Comparison of ENCODE assay signal across 1 cellular context in the genomic region with DNA sequence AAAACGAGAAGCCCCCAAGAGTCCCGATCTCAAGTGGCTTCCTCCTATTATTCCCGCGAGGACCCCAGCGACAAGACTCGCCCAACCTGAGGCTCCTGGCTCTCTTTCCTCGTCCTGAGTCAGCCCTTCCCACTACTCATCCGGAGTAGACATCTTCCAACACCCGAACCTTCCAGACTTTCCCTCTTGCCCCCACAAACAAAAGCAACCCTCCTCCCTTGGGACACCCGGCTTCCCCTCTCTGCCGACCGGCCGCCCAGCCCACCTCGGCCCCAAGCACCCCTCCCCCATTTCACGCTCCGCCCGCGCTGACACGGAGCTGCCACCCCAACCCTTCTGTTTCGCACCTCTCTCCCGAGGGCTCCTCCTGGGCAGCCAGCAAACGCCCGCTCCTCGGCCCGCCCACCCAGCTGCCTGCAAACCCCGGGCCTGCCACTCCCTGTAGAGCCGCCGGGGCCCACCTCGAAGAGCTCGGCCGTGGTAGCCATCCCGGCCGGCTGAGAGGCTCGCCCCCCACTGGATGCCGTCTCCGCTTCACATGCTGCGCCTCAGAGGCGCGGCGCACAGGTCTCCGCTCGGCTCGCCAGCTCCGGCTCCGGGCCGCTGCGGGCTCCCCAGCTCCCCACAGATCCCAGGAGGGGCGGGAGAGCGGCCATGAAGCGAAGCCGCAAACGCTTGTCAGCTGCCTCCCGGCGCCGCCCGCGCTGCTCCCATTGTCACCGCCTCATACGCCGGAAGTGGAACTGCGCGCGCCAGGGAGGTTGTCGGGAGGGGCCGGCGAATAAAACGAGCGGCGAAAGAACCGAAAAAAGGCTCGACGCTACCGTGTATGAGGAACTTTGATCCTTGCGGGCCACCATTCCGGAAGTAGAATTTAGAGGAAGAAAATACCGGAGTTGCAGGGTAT.
A peak's percentile ranks its signal among the peaks of the same experiment; 100 is the strongest.
TF ChIP-seq lines count a peak whose summit lies in the region.

A gene with protein sequence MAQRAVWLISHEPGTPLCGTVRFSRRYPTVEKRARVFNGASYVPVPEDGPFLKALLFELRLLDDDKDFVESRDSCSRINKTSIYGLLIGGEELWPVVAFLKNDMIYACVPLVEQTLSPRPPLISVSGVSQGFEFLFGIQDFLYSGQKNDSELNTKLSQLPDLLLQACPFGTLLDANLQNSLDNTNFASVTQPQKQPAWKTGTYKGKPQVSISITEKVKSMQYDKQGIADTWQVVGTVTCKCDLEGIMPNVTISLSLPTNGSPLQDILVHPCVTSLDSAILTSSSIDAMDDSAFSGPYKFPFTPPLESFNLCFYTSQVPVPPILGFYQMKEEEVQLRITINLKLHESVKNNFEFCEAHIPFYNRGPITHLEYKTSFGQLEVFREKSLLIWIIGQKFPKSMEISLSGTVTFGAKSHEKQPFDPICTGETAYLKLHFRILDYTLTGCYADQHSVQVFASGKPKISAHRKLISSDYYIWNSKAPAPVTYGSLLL (plus strand): TSS at position 811 of the 907 bp plus-strand sequence. CDS start 344 bp downstream, outside the sequence.
A gene with protein sequence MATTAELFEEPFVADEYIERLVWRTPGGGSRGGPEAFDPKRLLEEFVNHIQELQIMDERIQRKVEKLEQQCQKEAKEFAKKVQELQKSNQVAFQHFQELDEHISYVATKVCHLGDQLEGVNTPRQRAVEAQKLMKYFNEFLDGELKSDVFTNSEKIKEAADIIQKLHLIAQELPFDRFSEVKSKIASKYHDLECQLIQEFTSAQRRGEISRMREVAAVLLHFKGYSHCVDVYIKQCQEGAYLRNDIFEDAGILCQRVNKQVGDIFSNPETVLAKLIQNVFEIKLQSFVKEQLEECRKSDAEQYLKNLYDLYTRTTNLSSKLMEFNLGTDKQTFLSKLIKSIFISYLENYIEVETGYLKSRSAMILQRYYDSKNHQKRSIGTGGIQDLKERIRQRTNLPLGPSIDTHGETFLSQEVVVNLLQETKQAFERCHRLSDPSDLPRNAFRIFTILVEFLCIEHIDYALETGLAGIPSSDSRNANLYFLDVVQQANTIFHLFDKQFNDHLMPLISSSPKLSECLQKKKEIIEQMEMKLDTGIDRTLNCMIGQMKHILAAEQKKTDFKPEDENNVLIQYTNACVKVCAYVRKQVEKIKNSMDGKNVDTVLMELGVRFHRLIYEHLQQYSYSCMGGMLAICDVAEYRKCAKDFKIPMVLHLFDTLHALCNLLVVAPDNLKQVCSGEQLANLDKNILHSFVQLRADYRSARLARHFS (minus strand): TSS at position 745 of the 907 bp plus-strand sequence. CDS start 257 bp downstream, at position 488.

TF ChIP-seq in HepG2, 621 proteins besides CTCF, POLR2A, EP300 and RAD21 (continued from another document and continues in another):
- TF ChIP-seq, protein P1, sequence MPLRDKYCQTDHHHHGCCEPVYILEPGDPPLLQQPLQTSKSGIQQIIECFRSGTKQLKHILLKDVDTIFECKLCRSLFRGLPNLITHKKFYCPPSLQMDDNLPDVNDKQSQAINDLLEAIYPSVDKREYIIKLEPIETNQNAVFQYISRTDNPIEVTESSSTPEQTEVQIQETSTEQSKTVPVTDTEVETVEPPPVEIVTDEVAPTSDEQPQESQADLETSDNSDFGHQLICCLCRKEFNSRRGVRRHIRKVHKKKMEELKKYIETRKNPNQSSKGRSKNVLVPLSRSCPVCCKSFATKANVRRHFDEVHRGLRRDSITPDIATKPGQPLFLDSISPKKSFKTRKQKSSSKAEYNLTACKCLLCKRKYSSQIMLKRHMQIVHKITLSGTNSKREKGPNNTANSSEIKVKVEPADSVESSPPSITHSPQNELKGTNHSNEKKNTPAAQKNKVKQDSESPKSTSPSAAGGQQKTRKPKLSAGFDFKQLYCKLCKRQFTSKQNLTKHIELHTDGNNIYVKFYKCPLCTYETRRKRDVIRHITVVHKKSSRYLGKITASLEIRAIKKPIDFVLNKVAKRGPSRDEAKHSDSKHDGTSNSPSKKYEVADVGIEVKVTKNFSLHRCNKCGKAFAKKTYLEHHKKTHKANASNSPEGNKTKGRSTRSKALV (CRISPR knock-in tag; IDR thresholded peaks at IDR 0.05) = no peak; the same call in 1 of the 2 replicates
- no peak for TF ChIP-seq SRSF1 (optimal IDR thresholded peaks at IDR 0.05; ENCODE audit: low read depth, low read length)
- peak; percentile 25 for TF ChIP-seq ZEB1 (IDR thresholded peaks at IDR 0.05; ENCODE audit: insufficient replicate concordance, low read depth)
- TF ChIP-seq, protein P2, sequence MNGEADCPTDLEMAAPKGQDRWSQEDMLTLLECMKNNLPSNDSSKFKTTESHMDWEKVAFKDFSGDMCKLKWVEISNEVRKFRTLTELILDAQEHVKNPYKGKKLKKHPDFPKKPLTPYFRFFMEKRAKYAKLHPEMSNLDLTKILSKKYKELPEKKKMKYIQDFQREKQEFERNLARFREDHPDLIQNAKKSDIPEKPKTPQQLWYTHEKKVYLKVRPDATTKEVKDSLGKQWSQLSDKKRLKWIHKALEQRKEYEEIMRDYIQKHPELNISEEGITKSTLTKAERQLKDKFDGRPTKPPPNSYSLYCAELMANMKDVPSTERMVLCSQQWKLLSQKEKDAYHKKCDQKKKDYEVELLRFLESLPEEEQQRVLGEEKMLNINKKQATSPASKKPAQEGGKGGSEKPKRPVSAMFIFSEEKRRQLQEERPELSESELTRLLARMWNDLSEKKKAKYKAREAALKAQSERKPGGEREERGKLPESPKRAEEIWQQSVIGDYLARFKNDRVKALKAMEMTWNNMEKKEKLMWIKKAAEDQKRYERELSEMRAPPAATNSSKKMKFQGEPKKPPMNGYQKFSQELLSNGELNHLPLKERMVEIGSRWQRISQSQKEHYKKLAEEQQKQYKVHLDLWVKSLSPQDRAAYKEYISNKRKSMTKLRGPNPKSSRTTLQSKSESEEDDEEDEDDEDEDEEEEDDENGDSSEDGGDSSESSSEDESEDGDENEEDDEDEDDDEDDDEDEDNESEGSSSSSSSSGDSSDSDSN (CRISPR knock-in tag; IDR thresholded peaks at IDR 0.05) = peak; percentile 96
- TF ChIP-seq IKZF1 (IDR thresholded peaks at IDR 0.05) = no peak
- TF ChIP-seq, protein P3, sequence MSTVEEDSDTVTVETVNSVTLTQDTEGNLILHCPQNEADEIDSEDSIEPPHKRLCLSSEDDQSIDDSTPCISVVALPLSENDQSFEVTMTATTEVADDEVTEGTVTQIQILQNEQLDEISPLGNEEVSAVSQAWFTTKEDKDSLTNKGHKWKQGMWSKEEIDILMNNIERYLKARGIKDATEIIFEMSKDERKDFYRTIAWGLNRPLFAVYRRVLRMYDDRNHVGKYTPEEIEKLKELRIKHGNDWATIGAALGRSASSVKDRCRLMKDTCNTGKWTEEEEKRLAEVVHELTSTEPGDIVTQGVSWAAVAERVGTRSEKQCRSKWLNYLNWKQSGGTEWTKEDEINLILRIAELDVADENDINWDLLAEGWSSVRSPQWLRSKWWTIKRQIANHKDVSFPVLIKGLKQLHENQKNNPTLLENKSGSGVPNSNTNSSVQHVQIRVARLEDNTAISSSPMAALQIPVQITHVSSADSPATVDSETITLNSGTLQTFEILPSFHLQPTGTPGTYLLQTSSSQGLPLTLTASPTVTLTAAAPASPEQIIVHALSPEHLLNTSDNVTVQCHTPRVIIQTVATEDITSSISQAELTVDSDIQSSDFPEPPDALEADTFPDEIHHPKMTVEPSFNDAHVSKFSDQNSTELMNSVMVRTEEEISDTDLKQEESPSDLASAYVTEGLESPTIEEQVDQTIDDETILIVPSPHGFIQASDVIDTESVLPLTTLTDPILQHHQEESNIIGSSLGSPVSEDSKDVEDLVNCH (CRISPR knock-in tag; IDR thresholded peaks at IDR 0.05) = no peak
- no peak for TF ChIP-seq PCBP2 (optimal IDR thresholded peaks at IDR 0.05; ENCODE audit: low read depth, low read length, poor library complexity, severe bottlenecking)
- TF ChIP-seq SRY (CRISPR knock-in tag; IDR thresholded peaks at IDR 0.05) = no peak
- TF ChIP-seq, protein P4, sequence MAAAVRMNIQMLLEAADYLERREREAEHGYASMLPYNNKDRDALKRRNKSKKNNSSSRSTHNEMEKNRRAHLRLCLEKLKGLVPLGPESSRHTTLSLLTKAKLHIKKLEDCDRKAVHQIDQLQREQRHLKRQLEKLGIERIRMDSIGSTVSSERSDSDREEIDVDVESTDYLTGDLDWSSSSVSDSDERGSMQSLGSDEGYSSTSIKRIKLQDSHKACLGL (CRISPR knock-in tag; IDR thresholded peaks at IDR 0.05) = peak; percentile 93; the same call in 1 of the 2 replicates
- no peak for TF ChIP-seq SMAD1 (CRISPR knock-in tag; IDR thresholded peaks at IDR 0.05; ENCODE audit: borderline replicate concordance, low read depth)
- peak; percentile 83 for TF ChIP-seq ZNF143 (CRISPR knock-in tag; IDR thresholded peaks at IDR 0.05)
- TF ChIP-seq, protein P5, sequence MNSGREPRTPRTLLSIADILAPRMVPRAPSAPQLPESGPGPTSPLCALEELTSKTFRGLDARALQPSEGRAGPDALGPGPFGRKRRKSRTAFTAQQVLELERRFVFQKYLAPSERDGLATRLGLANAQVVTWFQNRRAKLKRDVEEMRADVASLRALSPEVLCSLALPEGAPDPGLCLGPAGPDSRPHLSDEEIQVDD (CRISPR knock-in tag; IDR thresholded peaks at IDR 0.05; ENCODE audit: borderline replicate concordance) = no peak
- TF ChIP-seq TBP (CRISPR knock-in tag; IDR thresholded peaks at IDR 0.05) = no peak
- TF ChIP-seq, protein P6, sequence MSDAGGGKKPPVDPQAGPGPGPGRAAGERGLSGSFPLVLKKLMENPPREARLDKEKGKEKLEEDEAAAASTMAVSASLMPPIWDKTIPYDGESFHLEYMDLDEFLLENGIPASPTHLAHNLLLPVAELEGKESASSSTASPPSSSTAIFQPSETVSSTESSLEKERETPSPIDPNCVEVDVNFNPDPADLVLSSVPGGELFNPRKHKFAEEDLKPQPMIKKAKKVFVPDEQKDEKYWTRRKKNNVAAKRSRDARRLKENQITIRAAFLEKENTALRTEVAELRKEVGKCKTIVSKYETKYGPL (CRISPR knock-in tag; IDR thresholded peaks at IDR 0.05) = 0 out of 2 replicates have a peak, but pooled peaks have one; percentile 44
- TF ChIP-seq TRIM24 (CRISPR knock-in tag; IDR thresholded peaks at IDR 0.05) = no peak
- peak; percentile 69 for TF ChIP-seq GATAD2A (CRISPR knock-in tag; IDR thresholded peaks at IDR 0.05)
- TF ChIP-seq ZNF484 (CRISPR knock-in tag; IDR thresholded peaks at IDR 0.05; ENCODE audit: borderline replicate concordance, low read depth) = no peak
- TF ChIP-seq, protein P7, sequence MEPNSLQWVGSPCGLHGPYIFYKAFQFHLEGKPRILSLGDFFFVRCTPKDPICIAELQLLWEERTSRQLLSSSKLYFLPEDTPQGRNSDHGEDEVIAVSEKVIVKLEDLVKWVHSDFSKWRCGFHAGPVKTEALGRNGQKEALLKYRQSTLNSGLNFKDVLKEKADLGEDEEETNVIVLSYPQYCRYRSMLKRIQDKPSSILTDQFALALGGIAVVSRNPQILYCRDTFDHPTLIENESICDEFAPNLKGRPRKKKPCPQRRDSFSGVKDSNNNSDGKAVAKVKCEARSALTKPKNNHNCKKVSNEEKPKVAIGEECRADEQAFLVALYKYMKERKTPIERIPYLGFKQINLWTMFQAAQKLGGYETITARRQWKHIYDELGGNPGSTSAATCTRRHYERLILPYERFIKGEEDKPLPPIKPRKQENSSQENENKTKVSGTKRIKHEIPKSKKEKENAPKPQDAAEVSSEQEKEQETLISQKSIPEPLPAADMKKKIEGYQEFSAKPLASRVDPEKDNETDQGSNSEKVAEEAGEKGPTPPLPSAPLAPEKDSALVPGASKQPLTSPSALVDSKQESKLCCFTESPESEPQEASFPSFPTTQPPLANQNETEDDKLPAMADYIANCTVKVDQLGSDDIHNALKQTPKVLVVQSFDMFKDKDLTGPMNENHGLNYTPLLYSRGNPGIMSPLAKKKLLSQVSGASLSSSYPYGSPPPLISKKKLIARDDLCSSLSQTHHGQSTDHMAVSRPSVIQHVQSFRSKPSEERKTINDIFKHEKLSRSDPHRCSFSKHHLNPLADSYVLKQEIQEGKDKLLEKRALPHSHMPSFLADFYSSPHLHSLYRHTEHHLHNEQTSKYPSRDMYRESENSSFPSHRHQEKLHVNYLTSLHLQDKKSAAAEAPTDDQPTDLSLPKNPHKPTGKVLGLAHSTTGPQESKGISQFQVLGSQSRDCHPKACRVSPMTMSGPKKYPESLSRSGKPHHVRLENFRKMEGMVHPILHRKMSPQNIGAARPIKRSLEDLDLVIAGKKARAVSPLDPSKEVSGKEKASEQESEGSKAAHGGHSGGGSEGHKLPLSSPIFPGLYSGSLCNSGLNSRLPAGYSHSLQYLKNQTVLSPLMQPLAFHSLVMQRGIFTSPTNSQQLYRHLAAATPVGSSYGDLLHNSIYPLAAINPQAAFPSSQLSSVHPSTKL (CRISPR knock-in tag; IDR thresholded peaks at IDR 0.05) = peak; percentile 71
- peak; percentile 60; the same call in 1 of the 2 replicates for TF ChIP-seq DR1 (CRISPR knock-in tag; IDR thresholded peaks at IDR 0.05)
- TF ChIP-seq, protein P8, sequence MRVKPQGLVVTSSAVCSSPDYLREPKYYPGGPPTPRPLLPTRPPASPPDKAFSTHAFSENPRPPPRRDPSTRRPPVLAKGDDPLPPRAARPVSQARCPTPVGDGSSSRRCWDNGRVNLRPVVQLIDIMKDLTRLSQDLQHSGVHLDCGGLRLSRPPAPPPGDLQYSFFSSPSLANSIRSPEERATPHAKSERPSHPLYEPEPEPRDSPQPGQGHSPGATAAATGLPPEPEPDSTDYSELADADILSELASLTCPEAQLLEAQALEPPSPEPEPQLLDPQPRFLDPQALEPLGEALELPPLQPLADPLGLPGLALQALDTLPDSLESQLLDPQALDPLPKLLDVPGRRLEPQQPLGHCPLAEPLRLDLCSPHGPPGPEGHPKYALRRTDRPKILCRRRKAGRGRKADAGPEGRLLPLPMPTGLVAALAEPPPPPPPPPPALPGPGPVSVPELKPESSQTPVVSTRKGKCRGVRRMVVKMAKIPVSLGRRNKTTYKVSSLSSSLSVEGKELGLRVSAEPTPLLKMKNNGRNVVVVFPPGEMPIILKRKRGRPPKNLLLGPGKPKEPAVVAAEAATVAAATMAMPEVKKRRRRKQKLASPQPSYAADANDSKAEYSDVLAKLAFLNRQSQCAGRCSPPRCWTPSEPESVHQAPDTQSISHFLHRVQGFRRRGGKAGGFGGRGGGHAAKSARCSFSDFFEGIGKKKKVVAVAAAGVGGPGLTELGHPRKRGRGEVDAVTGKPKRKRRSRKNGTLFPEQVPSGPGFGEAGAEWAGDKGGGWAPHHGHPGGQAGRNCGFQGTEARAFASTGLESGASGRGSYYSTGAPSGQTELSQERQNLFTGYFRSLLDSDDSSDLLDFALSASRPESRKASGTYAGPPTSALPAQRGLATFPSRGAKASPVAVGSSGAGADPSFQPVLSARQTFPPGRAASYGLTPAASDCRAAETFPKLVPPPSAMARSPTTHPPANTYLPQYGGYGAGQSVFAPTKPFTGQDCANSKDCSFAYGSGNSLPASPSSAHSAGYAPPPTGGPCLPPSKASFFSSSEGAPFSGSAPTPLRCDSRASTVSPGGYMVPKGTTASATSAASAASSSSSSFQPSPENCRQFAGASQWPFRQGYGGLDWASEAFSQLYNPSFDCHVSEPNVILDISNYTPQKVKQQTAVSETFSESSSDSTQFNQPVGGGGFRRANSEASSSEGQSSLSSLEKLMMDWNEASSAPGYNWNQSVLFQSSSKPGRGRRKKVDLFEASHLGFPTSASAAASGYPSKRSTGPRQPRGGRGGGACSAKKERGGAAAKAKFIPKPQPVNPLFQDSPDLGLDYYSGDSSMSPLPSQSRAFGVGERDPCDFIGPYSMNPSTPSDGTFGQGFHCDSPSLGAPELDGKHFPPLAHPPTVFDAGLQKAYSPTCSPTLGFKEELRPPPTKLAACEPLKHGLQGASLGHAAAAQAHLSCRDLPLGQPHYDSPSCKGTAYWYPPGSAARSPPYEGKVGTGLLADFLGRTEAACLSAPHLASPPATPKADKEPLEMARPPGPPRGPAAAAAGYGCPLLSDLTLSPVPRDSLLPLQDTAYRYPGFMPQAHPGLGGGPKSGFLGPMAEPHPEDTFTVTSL (CRISPR knock-in tag; IDR thresholded peaks at IDR 0.05; ENCODE audit: borderline replicate concordance) = peak; percentile 77; the same call in 1 of the 2 replicates
